9 cellular contexts compared by ENCODE assay signal in genomic region chr13:27130223-27131015, GRCh38. TPM values are rescaled to one million over a fixed set of nuclear protein-coding genes. Genes with fewer than 3 reads are reported as not detected.
DNase-seq lines count a peak whose midpoint lies in the region; ATAC-seq and TF ChIP-seq lines count a peak whose summit lies in the region.
"Had no signal": no experiment of that assay in that cellular context is flagged by ENCODE, and none has a peak within 500 bp of the region (broad histone marks: within the 10 kb centered on the region; RNA-seq: fewer than 3 reads in every experiment).

No MANE protein-coding gene starts in this region.

- peaks cover 18% of the 10 kb centered on the region for H3K9me3 Mint-ChIP-seq in T-helper 2 cell treated with Interferon-gamma antibody and Interleukin-4, amounts not matched to agents 5 μg/mL and 100 μg/mL, for 36 hours

- intact Hi-C loops in gastrocnemius medialis (cut with DNase I; ENCODE audit: low total_unique reads) = loop anchor here (1.0 kb wide), 1 partner anchor 41 kb away; the partner anchor contains the start of gene USP12

- no peak for TF ChIP-seq POLR2A in gastrocnemius medialis (IDR thresholded peaks at IDR 0.05)

- no peak overlapping the region for H3K4me3 ChIP-seq in HUES48 (ENCODE audit: low read depth, low read length)
- H3K4me3 ChIP-seq in fibroblast of mammary gland (ENCODE audit: control insufficient read depth, low read depth, low read length) = no peak overlapping the region
- H3K4me3 ChIP-seq in gastrocnemius medialis = peak overlapping the region in 1 of 4 donors; percentile 32
- H3K4me3 ChIP-seq: testis had no signal

- no peak for DNase-seq in T-helper 2 cell treated with Interferon-gamma antibody and Interleukin-4, amounts not matched to agents 5 μg/mL and 100 μg/mL, for 36 hours (ENCODE audit: low spot score)
- DNase-seq in fibroblast of mammary gland (ENCODE audit: low read depth) = peak; percentile 91
- peak in 1 of 2 donors; percentile 11 for DNase-seq in gastrocnemius medialis
- no peak for DNase-seq in NCI-H2029 (lab: John Stamatoyannopoulos, UW)
- no peak for DNase-seq in dedifferentiated amniotic fluid mesenchymal stem cell (ENCODE audit: extremely low spot score)
- DNase-seq: testis had no signal

- H3K9me3 ChIP-seq in HUES48 (ENCODE audit: control insufficient read depth, insufficient read depth, low read length) (peaks cover 13% of the 10 kb centered on the region), gastrocnemius medialis (no peaks in the 10 kb centered on the region)
- H3K9me3 ChIP-seq: testis had no signal

- H3K27ac ChIP-seq in HUES48 (ENCODE audit: low read depth, low read length) (peak overlapping the region; percentile 31), gastrocnemius medialis (peak overlapping the region; percentile 55 to 74 (median 66))
- H3K27ac ChIP-seq: testis had no signal

- H3K27me3 ChIP-seq in HUES48 (ENCODE audit: control insufficient read depth, insufficient read depth, low read length) (no peaks in the 10 kb centered on the region), gastrocnemius medialis (no peaks in the 10 kb centered on the region)
- H3K27me3 ChIP-seq: testis had no signal

- H3K9ac ChIP-seq in HUES48 (ENCODE audit: low read depth, low read length) = no peak overlapping the region

- peaks cover 43% of the 10 kb centered on the region for H3K4me1 ChIP-seq in HUES48 (ENCODE audit: control insufficient read depth, insufficient read depth, low read length)
- peaks cover 39 to 77% of the 10 kb centered on the region in 2 donors for H3K4me1 ChIP-seq in gastrocnemius medialis

- TF ChIP-seq CTCF in fibroblast of mammary gland (conservative IDR thresholded peaks at IDR 0.05; ENCODE audit: control insufficient read depth, insufficient read depth, low read depth, low read length) (no peak), gastrocnemius medialis (IDR thresholded peaks at IDR 0.05 in 4 of 5, conservative IDR thresholded peaks at IDR 0.05 in 1 of 5) (no peak)

- ATAC-seq in gastrocnemius medialis (peak; percentile 95 to 96), GM18861 (IDR thresholded peaks at IDR 0.05; ENCODE audit: unreplicated experiment) (no peak), HG02610 (IDR thresholded peaks at IDR 0.05; ENCODE audit: unreplicated experiment) (no peak)

- H3K27me3 Mint-ChIP-seq in T-helper 2 cell treated with Interferon-gamma antibody and Interleukin-4, amounts not matched to agents 5 μg/mL and 100 μg/mL, for 36 hours (ENCODE audit: low read depth) = no peaks in the 10 kb centered on the region

- in situ Hi-C loops in gastrocnemius medialis (cut with MboI; ENCODE audit: low sequenced_read_pairs in 4 of 4) = no loop called here

- peaks cover 39% of the 10 kb centered on the region for H3K4me1 Mint-ChIP-seq in T-helper 2 cell treated with Interferon-gamma antibody and Interleukin-4, amounts not matched to agents 5 μg/mL and 100 μg/mL, for 36 hours (ENCODE audit: low read depth)

- H3K27ac Mint-ChIP-seq in T-helper 2 cell treated with Interferon-gamma antibody and Interleukin-4, amounts not matched to agents 5 μg/mL and 100 μg/mL, for 36 hours = peak overlapping the region; percentile 86

- H3K4me3 Mint-ChIP-seq in T-helper 2 cell treated with Interferon-gamma antibody and Interleukin-4, amounts not matched to agents 5 μg/mL and 100 μg/mL, for 36 hours = no peak overlapping the region

- no peaks in the 10 kb centered on the region for H3K36me3 ChIP-seq in HUES48 (ENCODE audit: control insufficient read depth, insufficient read depth, low read length)
- no peaks in the 10 kb centered on the region for H3K36me3 ChIP-seq in gastrocnemius medialis

- H3K36me3 Mint-ChIP-seq in T-helper 2 cell treated with Interferon-gamma antibody and Interleukin-4, amounts not matched to agents 5 μg/mL and 100 μg/mL, for 36 hours (ENCODE audit: low read depth) = peaks cover 16% of the 10 kb centered on the region

RNA-seq across cellular contexts. Expression of gene USP12, which starts 41.2 kb away (rescaled TPM):
- 10 to 100 TPM; 11.1 to 27.6 (median 13.1) TPM for total RNA-seq in gastrocnemius medialis

Comparison
In these comparisons a context has a peak if more than half of its experiments do, and no peak if none do; other contexts are left out.
1. ATAC-seq: peak in gastrocnemius medialis (2 of 2); none in GM18861 (single experiment) and HG02610 (single experiment).